ENCODE assay signal across 21 cellular contexts in the genomic region with DNA sequence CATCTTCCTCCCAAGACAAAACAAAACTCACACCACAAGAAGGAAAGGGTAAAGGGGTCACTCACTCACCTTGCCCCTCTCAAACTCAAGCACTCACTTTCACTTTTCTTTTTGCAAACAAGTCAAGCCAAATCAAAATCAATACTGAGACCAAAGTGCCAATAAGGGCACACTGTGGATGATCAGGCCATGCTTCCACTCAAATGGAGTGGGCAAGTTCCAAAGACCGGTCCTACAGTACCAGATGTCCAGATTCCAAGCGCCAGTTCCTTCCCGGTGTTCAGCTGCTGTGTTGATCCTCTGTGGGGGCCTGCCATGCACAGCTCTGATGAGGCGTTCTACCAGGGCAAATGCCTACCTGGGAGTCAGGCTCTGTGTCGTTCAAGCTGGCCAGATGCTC.
DNase-seq lines count a peak whose midpoint lies in the region; ATAC-seq, FAIRE-seq and TF ChIP-seq lines count a peak whose summit lies in the region.
"Had no signal": no experiment of that assay in that cellular context is flagged by ENCODE, and none has a peak within 500 bp of the region (broad histone marks: within the 10 kb centered on the region; RNA-seq: fewer than 3 reads in every experiment).

No MANE protein-coding gene starts in this region.

- TF ChIP-seq CTCF in liver (IDR thresholded peaks at IDR 0.05; ENCODE audit: low read depth, low read length, missing input control) (no peak), HepG2 (CRISPR knock-in tag; IDR thresholded peaks at IDR 0.05) (no peak), kidney (IDR thresholded peaks at IDR 0.05; ENCODE audit: borderline replicate concordance, extremely low read depth, insufficient read depth) (no peak), spleen (IDR thresholded peaks at IDR 0.05 in 8 of 11, conservative IDR thresholded peaks at IDR 0.05 in 3 of 11) (no peak)

- peaks cover 0 to 5% (median 0%) of the 10 kb centered on the region in 4 donors for H3K4me1 ChIP-seq in liver (ENCODE audit: control insufficient read depth in 4 of 4, insufficient read depth in 4 of 4, low read length in 3 of 4)
- H3K4me1 ChIP-seq in HepG2 (ENCODE audit: insufficient read depth, low read length), result no peaks in the 10 kb centered on the region
- H3K4me1 ChIP-seq in kidney (ENCODE audit: control insufficient read depth in 1 of 2, insufficient read depth in 1 of 2, low read depth in 1 of 2, low read length in 2 of 2), result no peaks in the 10 kb centered on the region
- H3K4me1 ChIP-seq in spleen, result no peaks in the 10 kb centered on the region
- H3K4me1 ChIP-seq: BLaER1, Caco-2 had no signal

- H3K4me2 ChIP-seq in HepG2 (ENCODE audit: low read depth, low read length), result no peak overlapping the region
- H3K4me2 ChIP-seq: BLaER1 had no signal

- CTCF ChIA-PET in HepG2 (lab: Yijun Ruan, JAX; ENCODE audit: low intra/inter-chr PET ratio, low total read pairs), result no interaction called here

- no peaks in the 10 kb centered on the region for H3K79me2 ChIP-seq in HepG2 (ENCODE audit: insufficient read depth, low read length)

- 54% methylated on average over 5 of the region's 5 CpGs for WGBS in liver
- 22% methylated on average over 3 of the region's 5 CpGs for WGBS in HepG2 (ENCODE audit: low lambda C conversion rate)
- 70 to 91% (median 83%) methylated on average over 5 of the region's 5 CpGs for WGBS in spleen, 5 donors

- TF ChIP-seq RAD21 in liver (IDR thresholded peaks at IDR 0.05), result no peak
- no peak for TF ChIP-seq RAD21 in HepG2 (CRISPR knock-in tag; IDR thresholded peaks at IDR 0.05)

- no peak overlapping the region for H3K9ac ChIP-seq in liver (ENCODE audit: low read depth in 1 of 2, low read length in 2 of 2)
- H3K9ac ChIP-seq in HepG2 (ENCODE audit: insufficient read depth, low read depth, low read length), result no peak overlapping the region
- H3K9ac ChIP-seq in kidney (ENCODE audit: low read length in 2 of 2), result no peak overlapping the region
- H3K9ac ChIP-seq: BLaER1 had no signal

- intact Hi-C loops in HepG2 (cut with micrococcal nuclease; ENCODE audit: unreplicated experiment) (no loop called here), kidney (cut with DNase I) (no loop called here), spleen (cut with DNase I; ENCODE audit: low total_unique reads) (no loop called here)

- no peaks in the 10 kb centered on the region for H3K9me3 ChIP-seq in liver (ENCODE audit: control insufficient read depth in 4 of 4, low read length in 3 of 4)
- no peaks in the 10 kb centered on the region for H3K9me3 ChIP-seq in HepG2 (ENCODE audit: low read length)
- no peaks in the 10 kb centered on the region for H3K9me3 ChIP-seq in kidney (ENCODE audit: control insufficient read depth in 1 of 2, low read length in 2 of 2)
- peaks cover 0 to 5% (median 3%) of the 10 kb centered on the region in 8 donors for H3K9me3 ChIP-seq in spleen
- H3K9me3 ChIP-seq: BLaER1, Caco-2, HAP-1 had no signal

- no peak for TF ChIP-seq EP300 in HepG2 (IDR thresholded peaks at IDR 0.05; ENCODE audit: low read depth in 2 of 2, low read length in 2 of 2)
- no peak for TF ChIP-seq EP300 in HepG2 (CRISPR knock-in tag; IDR thresholded peaks at IDR 0.05; ENCODE audit: borderline replicate concordance)

- no TSS peak for BruUV-seq in HepG2 (replicated peaks; lab: Mats Ljungman, UMichigan)

- H3K36me3 ChIP-seq in liver (ENCODE audit: control insufficient read depth in 4 of 4, insufficient read depth in 3 of 4, low read depth in 1 of 4, low read length in 3 of 4) (no peaks in the 10 kb centered on the region), HepG2 (replicated peaks in 1 of 2; ENCODE audit: control insufficient read depth in 1 of 2, insufficient read depth in 2 of 2, low read length in 2 of 2) (no peaks in the 10 kb centered on the region), kidney (ENCODE audit: control insufficient read depth in 1 of 2, insufficient read depth in 2 of 2, low read length in 2 of 2) (no peaks in the 10 kb centered on the region), spleen (no peaks in the 10 kb centered on the region)
- H3K36me3 ChIP-seq: BLaER1, HAP-1 had no signal

- no peak for ATAC-seq in HepG2
- ATAC-seq: CD8-positive, alpha-beta T cell; GM12878 had no signal

- H3K27ac ChIP-seq in liver (ENCODE audit: low read depth in 1 of 2, low read length in 2 of 2) (no peak overlapping the region), HepG2 (ENCODE audit: extremely low read length, insufficient read depth, low read length) (no peak overlapping the region), kidney (ENCODE audit: low read depth in 2 of 2, low read length in 2 of 2) (no peak overlapping the region), spleen (no peak overlapping the region)
- H3K27ac ChIP-seq: 22Rv1, BLaER1, C4-2B had no signal

- H2AFZ ChIP-seq in HepG2 (ENCODE audit: low read length), result no peak overlapping the region

- FAIRE-seq in HepG2 (lab: Jason Lieb, UNC) (no peak), kidney (lab: Jason Lieb, UNC) (no peak)
- FAIRE-seq: A204.1, GM12878, H54 had no signal

- H3K27me3 ChIP-seq in liver (ENCODE audit: control insufficient read depth in 4 of 4, insufficient read depth in 4 of 4, low read length in 3 of 4) (no peaks in the 10 kb centered on the region), HepG2 (ENCODE audit: control insufficient read depth in 1 of 2, insufficient read depth in 2 of 2, low read length in 2 of 2) (no peaks in the 10 kb centered on the region), spleen (replicated peaks in 1 of 7) (no peaks in the 10 kb centered on the region)
- H3K27me3 ChIP-seq: BLaER1 had no signal

- DNase-seq in HepG2 (ENCODE audit: low spot score) (no peak), kidney (peak; percentile 37), spleen (peak; percentile 50), cerebellum (ENCODE audit: low spot score) (no peak)
- DNase-seq in stimulated activated naive CD4-positive, alpha-beta T cell treated with Interleukin-2 at 50 U/mL for 16 hours (lab: John Stamatoyannopoulos, UW), result no peak
- DNase-seq: Caco-2; CD4-positive, CD25-positive, alpha-beta regulatory T cell; CD8-positive, alpha-beta T cell; DMS153; EL; GDM1; GOT3; HFFc6 had no signal

- POLR2A ChIA-PET in HepG2 (lab: Yijun Ruan, JAX), result no interaction called here

- TF ChIP-seq POLR2A in HepG2 (IDR thresholded peaks at IDR 0.05; ENCODE audit: insufficient read depth in 1 of 2, low read depth in 2 of 2, low read length in 2 of 2) (no peak), spleen (IDR thresholded peaks at IDR 0.05) (no peak)

- in situ Hi-C loops in HepG2 (cut with HindIII; ENCODE audit: extremely low pct_ligation_motif_present, low pct_unique_long_range_greater_than_20kb), result no loop called here

- no peak overlapping the region for H3K4me3 ChIP-seq in liver (ENCODE audit: low read depth in 1 of 3, low read length in 3 of 3)
- H3K4me3 ChIP-seq in HepG2 (replicated peaks in 1 of 3; ENCODE audit: insufficient read depth in 1 of 3, low read depth in 2 of 3, low read length in 3 of 3), result no peak overlapping the region
- no peak overlapping the region for H3K4me3 ChIP-seq in kidney (ENCODE audit: low read length in 2 of 2)
- H3K4me3 ChIP-seq in spleen, result no peak overlapping the region
- H3K4me3 ChIP-seq: BLaER1, GM12878, HAP-1 had no signal

- H4K20me1 ChIP-seq in HepG2 (ENCODE audit: insufficient read depth, low read length), result no peaks in the 10 kb centered on the region
- H4K20me1 ChIP-seq: BLaER1 had no signal

TF ChIP-seq in liver, 16 proteins besides CTCF, POLR2A, EP300 and RAD21:
- TF ChIP-seq HNF4G (IDR thresholded peaks at IDR 0.05), result peak; percentile 28
- TF ChIP-seq YY1 (IDR thresholded peaks at IDR 0.05), result no peak
- TF ChIP-seq JUND (IDR thresholded peaks at IDR 0.05), result no peak
- no peak for TF ChIP-seq RXRA (IDR thresholded peaks at IDR 0.05)
- peak; percentile 77 to 78 for TF ChIP-seq HNF4A (conservative IDR thresholded peaks at IDR 0.05)
- no peak for TF ChIP-seq FOXA1 (IDR thresholded peaks at IDR 0.05)
TF ChIP-seq in liver: peak in this region for 2.

TF ChIP-seq in HepG2, 621 proteins besides CTCF, POLR2A, EP300 and RAD21 (continues in another document):
- TF ChIP-seq, protein P1, sequence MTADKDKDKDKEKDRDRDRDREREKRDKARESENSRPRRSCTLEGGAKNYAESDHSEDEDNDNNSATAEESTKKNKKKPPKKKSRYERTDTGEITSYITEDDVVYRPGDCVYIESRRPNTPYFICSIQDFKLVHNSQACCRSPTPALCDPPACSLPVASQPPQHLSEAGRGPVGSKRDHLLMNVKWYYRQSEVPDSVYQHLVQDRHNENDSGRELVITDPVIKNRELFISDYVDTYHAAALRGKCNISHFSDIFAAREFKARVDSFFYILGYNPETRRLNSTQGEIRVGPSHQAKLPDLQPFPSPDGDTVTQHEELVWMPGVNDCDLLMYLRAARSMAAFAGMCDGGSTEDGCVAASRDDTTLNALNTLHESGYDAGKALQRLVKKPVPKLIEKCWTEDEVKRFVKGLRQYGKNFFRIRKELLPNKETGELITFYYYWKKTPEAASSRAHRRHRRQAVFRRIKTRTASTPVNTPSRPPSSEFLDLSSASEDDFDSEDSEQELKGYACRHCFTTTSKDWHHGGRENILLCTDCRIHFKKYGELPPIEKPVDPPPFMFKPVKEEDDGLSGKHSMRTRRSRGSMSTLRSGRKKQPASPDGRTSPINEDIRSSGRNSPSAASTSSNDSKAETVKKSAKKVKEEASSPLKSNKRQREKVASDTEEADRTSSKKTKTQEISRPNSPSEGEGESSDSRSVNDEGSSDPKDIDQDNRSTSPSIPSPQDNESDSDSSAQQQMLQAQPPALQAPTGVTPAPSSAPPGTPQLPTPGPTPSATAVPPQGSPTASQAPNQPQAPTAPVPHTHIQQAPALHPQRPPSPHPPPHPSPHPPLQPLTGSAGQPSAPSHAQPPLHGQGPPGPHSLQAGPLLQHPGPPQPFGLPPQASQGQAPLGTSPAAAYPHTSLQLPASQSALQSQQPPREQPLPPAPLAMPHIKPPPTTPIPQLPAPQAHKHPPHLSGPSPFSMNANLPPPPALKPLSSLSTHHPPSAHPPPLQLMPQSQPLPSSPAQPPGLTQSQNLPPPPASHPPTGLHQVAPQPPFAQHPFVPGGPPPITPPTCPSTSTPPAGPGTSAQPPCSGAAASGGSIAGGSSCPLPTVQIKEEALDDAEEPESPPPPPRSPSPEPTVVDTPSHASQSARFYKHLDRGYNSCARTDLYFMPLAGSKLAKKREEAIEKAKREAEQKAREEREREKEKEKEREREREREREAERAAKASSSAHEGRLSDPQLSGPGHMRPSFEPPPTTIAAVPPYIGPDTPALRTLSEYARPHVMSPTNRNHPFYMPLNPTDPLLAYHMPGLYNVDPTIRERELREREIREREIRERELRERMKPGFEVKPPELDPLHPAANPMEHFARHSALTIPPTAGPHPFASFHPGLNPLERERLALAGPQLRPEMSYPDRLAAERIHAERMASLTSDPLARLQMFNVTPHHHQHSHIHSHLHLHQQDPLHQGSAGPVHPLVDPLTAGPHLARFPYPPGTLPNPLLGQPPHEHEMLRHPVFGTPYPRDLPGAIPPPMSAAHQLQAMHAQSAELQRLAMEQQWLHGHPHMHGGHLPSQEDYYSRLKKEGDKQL (CRISPR knock-in tag; IDR thresholded peaks at IDR 0.05; ENCODE audit: low read depth), result no peak
- TF ChIP-seq ZFAT (CRISPR knock-in tag; conservative IDR thresholded peaks at IDR 0.05), result no peak
- TF ChIP-seq ZFP36 (IDR thresholded peaks at IDR 0.05; ENCODE audit: borderline replicate concordance, low read depth, low read length, partially characterized antibody), result no peak
- TF ChIP-seq DNMT3B (CRISPR knock-in tag; conservative IDR thresholded peaks at IDR 0.05), result no peak
- no peak for TF ChIP-seq STAG1 (CRISPR knock-in tag; IDR thresholded peaks at IDR 0.05)
- TF ChIP-seq ZNF564 (CRISPR knock-in tag; IDR thresholded peaks at IDR 0.05), result no peak

Comparison
In these comparisons a context has a peak if more than half of its experiments do, and no peak if none do; other contexts are left out.
1. DNase-seq: peak in kidney (single experiment) and spleen (single experiment); none in HepG2 (single experiment), cerebellum (single experiment) and stimulated activated naive CD4-positive, alpha-beta T cell treated with Interleukin-2 at 50 U/mL for 16 hours (single experiment).